Comparison of ENCODE assay signal across 35 cellular contexts in the genomic region with DNA sequence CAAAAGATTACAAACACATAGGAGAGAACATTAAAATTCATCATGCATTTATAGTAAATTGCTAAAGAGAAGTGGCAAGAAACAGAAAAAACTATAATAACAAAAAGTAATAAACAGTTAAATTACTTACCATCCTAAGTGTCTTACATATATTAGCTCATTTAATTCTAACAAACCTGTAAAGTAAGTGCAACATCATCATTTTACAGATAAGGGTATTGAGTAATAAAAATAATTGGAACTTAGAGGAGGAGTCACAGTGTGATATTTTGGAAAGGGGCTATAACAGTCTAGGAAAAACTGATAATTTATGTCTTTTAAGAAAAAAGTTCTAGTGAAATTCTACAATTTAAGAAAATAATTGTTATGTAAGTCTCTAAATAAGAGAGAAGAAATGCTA.
"Had no signal": no experiment of that assay in that cellular context is flagged by ENCODE, and none has a peak within 500 bp of the region (broad histone marks: within the 10 kb centered on the region; RNA-seq: fewer than 3 reads in every experiment).

No MANE protein-coding gene starts in this region.

- DNase-seq: Karpas-422, Kasumi-1, MG63, MM.1S, MV-4-11, NCI-H1048, NCI-H1092, NCI-H1092 treated with DMSO at 0.1 percent for 48 hours, NCI-H1105, NCI-H1105 treated with DMSO at 0.1 percent for 48 hours, NCI-H1417, NCI-H1417 treated with DMSO at 0.1 percent for 48 hours, NCI-H1436, NCI-H1436 treated with DMSO at 0.1 percent for 48 hours, NCI-H146, NCI-H1694, NCI-H1694 treated with DMSO at 0.1 percent for 48 hours, NCI-H187, NCI-H187 treated with DMSO at 0.1 percent for 48 hours, NCI-H1930, NCI-H2029, NCI-H2029 treated with DMSO at 0.1 percent for 48 hours, NCI-H2081, NCI-H2081 treated with DMSO at 0.1 percent for 48 hours, NCI-H2107, NCI-H2171, NCI-H2171 treated with DMSO at 0.1 percent for 48 hours, NCI-H2227 treated with DMSO at 0.1 percent for 48 hours, NCI-H226, NCI-H345, NCI-H446, NCI-H446 treated with DMSO at 0.1 percent for 48 hours, NCI-H510A treated with DMSO at 0.1 percent for 48 hours, NCI-H524, NCI-H524 treated with DMSO at 0.1 percent for 48 hours had no signal

- H3K27me3 ChIP-seq: MG63 had no signal

- H3K36me3 ChIP-seq: MG63 had no signal

- H3K4me3 ChIP-seq: MG63 had no signal

- H3K9me3 ChIP-seq: MG63 had no signal
